In the genomic region with DNA sequence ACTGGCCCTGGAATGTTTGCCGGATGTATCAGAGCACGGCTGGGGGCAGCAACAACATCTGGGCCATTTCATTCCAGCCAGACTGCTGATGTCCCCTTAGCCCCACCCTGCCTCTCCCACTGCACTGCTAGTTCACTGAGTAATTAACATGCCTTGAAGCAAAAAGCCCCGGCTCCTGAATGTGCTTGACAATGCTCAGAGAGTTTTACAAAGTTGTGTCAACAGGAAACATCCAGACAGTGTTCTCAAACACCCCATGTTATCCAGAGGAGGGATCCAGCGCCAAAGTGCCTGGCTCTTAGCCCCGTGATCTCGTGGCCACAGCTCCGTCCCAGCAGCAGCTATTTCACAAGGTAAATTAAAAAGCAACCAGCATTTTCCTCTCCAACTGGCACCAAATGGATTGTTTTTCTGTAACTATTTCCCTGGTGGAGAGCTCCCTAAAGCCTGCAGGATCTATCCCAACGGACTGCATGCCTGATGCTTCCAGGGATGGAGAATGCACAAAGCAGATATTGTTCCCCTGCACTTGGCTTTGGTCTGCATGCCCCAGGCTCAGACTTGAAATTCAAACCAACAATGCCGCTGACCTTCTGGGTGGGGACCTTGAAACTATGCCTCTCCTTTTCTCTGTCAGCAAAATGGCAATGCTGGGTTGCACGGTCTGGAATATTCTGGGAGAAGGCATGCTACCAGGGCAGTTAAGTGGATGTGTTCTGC, we compare ENCODE assay signal across 9 cellular contexts.
DNase-seq lines count a peak whose midpoint lies in the region; ATAC-seq and TF ChIP-seq lines count a peak whose summit lies in the region.
"Had no signal": no experiment of that assay in that cellular context is flagged by ENCODE, and none has a peak within 500 bp of the region (broad histone marks: within the 10 kb centered on the region; RNA-seq: fewer than 3 reads in every experiment).

No MANE protein-coding gene starts in this region.

- H3K27me3 ChIP-seq in heart right ventricle, result peaks cover 0 to 11% (median 0%) of the 10 kb centered on the region in 7 donors

- no peak overlapping the region for H3K4me3 ChIP-seq in heart right ventricle

- H3K9me3 ChIP-seq in heart right ventricle, result peaks cover 0 to 4% (median 0%) of the 10 kb centered on the region in 11 donors

- DNase-seq in EL (peak; percentile 76), anterior cingulate cortex (lab: John Stamatoyannopoulos, UW) (peak in 45 of 58 donors; percentile 8 to 82 (median 56)), heart right ventricle (peak; percentile 61 to 78), posterior vena cava (ENCODE audit: low spot score) (peak; percentile 94), DMS79 (lab: John Stamatoyannopoulos, UW) (no peak)
- no peak for DNase-seq in activated effector memory CD4-positive, alpha-beta T cell treated with anti-CD3 and anti-CD28 coated beads, Interleukin-2, amount 50 U/mL, for 16 hours
- DNase-seq: activated gamma-delta T cell had no signal

- intact Hi-C loops in heart right ventricle (cut with DNase I) (no loop called here), posterior vena cava (cut with DNase I) (no loop called here)

- WGBS in heart right ventricle, 2 donors, result 20 to 21% methylated on average over 10 of the region's 10 CpGs

- ATAC-seq in heart right ventricle, result peak; percentile 63 to 87 (median 74)
- no peak for ATAC-seq in HG03159 (IDR thresholded peaks at IDR 0.05; ENCODE audit: unreplicated experiment)
- no peak for ATAC-seq in GM21447 (IDR thresholded peaks at IDR 0.05; ENCODE audit: unreplicated experiment)

- TF ChIP-seq CTCF in heart right ventricle (IDR thresholded peaks at IDR 0.05), result no peak

- H3K4me1 ChIP-seq in heart right ventricle, result peaks cover 0 to 46% (median 33%) of the 10 kb centered on the region in 9 donors

- no peaks in the 10 kb centered on the region for H3K36me3 ChIP-seq in heart right ventricle

- H3K27ac ChIP-seq in heart right ventricle, result peak overlapping the region in 8 of 10 donors; percentile 5 to 55 (median 30)

Comparison
In these comparisons a context has a peak if more than half of its experiments do, and no peak if none do; other contexts are left out.
1. DNase-seq: peak in EL (single experiment), anterior cingulate cortex (45 of 58), heart right ventricle (2 of 2) and posterior vena cava (single experiment); none in DMS79 (single experiment) and activated effector memory CD4-positive, alpha-beta T cell treated with anti-CD3 and anti-CD28 coated beads, Interleukin-2, amount 50 U/mL, for 16 hours (single experiment).
2. ATAC-seq: peak in heart right ventricle (8 of 8); none in HG03159 (single experiment) and GM21447 (single experiment).